ENCODE assay signal across 8 cellular contexts in the genomic region with DNA sequence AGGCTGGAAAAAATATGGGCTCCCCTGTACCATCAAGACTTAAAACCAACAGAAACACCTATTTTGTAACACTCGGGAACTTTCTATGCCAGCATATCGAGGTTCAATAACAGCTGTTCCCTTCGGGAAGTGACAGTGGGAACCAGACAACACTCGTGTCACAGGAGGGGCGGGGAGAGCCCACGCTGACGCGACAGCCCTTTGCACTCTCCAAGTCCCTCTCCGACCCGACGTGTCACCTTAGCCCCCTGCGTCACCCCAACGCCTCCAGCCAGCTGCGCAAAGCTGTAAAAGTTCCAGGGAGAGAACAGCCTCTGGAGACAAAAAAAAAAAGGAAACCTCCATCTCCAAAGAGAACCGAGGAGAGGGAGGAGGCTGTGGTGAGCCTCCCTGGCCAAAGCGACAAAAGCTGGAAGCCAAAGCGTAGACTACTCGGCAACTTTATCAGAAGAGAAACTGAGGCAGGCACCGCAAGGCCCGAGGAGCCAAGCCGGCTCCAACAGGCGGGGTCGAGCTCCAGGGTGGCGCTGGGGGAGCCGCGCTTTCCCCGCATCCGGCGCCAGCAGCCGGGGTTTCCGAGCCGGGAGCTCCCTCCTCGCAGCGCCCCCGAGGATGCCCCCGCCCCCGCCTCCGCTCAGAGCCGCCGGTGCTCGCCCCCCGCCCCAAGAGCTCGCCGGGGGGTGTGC. TPM values are rescaled to one million over a fixed set of nuclear protein-coding genes. Genes with fewer than 3 reads are reported as not detected.
DNase-seq lines count a peak whose midpoint lies in the region; ATAC-seq and TF ChIP-seq lines count a peak whose summit lies in the region.

No MANE protein-coding gene starts in this region.

- no peak overlapping the region for H2BK15ac ChIP-seq in H9 (ENCODE audit: low read depth, low read length)

- H4K20me1 ChIP-seq in H9 (ENCODE audit: control insufficient read depth, insufficient read depth, insufficient read length), result peaks cover 4% of the 10 kb centered on the region

- H3K79me1 ChIP-seq in H9 (ENCODE audit: insufficient read depth, low read depth, low read length, poor library complexity, severe bottlenecking), result no peaks in the 10 kb centered on the region

- no peak overlapping the region for H3K4ac ChIP-seq in H9 (ENCODE audit: low read depth, low read length)

- no peaks in the 10 kb centered on the region; a peak in 1 of 5 replicates for H3K9me3 Mint-ChIP-seq in H9
- no peaks in the 10 kb centered on the region for H3K9me3 Mint-ChIP-seq in activated T-cell treated with anti-CD3 and anti-CD28 coated beads, Interleukin-2, amount 50 U/mL, for 4 hours

- no peaks in the 10 kb centered on the region for H3K36me3 Mint-ChIP-seq in H9 (ENCODE audit: insufficient read depth in 1 of 3, low read depth in 3 of 3)
- H3K36me3 Mint-ChIP-seq in activated T-cell treated with anti-CD3 and anti-CD28 coated beads, Interleukin-2, amount 50 U/mL, for 4 hours (ENCODE audit: insufficient read depth), result no peaks in the 10 kb centered on the region

- H3K23ac ChIP-seq in H9 (ENCODE audit: insufficient read length, low read depth, low read length), result no peak overlapping the region

- no peak overlapping the region for H3T11ph ChIP-seq in H9 (ENCODE audit: low read length)

- H4K5ac ChIP-seq in H9 (ENCODE audit: insufficient read length, low read depth, low read length), result no peak overlapping the region

- peaks cover 6% of the 10 kb centered on the region for H3K23me2 ChIP-seq in H9 (ENCODE audit: insufficient read length, low read depth, low read length, poor library complexity, severe bottlenecking)

- H2BK20ac ChIP-seq in H9 (ENCODE audit: low read depth, low read length, poor library complexity, severe bottlenecking), result no peak overlapping the region

- H3K4me1 ChIP-seq in H9 (ENCODE audit: insufficient read depth, low read length) (no peaks in the 10 kb centered on the region), thyroid gland (peaks cover 33 to 37% of the 10 kb centered on the region in 2 donors)

- no peak overlapping the region for H2BK12ac ChIP-seq in H9 (ENCODE audit: insufficient read length, low read depth, low read length)

- TF ChIP-seq CTCF in H9 (conservative IDR thresholded peaks at IDR 0.05) (no peak), omental fat pad (IDR thresholded peaks at IDR 0.05) (no peak), thyroid gland (IDR thresholded peaks at IDR 0.05) (no peak)

- H3K27ac Mint-ChIP-seq in H9, result peak overlapping the region in 1 of 3 experiments; percentile 63; a peak in 1 of 7 replicates

- peak overlapping the region; percentile 57 for H3K14ac ChIP-seq in H9 (ENCODE audit: insufficient read depth, low read length)

- H3K4me3 Mint-ChIP-seq in H9, result peak overlapping the region; percentile 80 to 90
- peak overlapping the region; percentile 92 for H3K4me3 Mint-ChIP-seq in activated T-cell treated with anti-CD3 and anti-CD28 coated beads, Interleukin-2, amount 50 U/mL, for 4 hours

- WGBS in H9 (ENCODE audit: extremely low coverage, insufficient read length, low lambda C conversion rate), result no CpG with 5 or more reads among the region's 44 CpGs
- WGBS in thyroid gland, 2 donors, result 0% methylated on average over 20 to 37 of the region's 44 CpGs

- H3K79me2 ChIP-seq in H9 (ENCODE audit: insufficient read depth, low read length), result no peaks in the 10 kb centered on the region

- ATAC-seq in activated T-cell treated with anti-CD3 and anti-CD28 coated beads, Interleukin-2, amount 50 U/mL, for 4 hours, result peak; percentile 51 to 54
- ATAC-seq in omental fat pad (ENCODE audit: low FRiP score), result peak; percentile 12

- peak in 1 of 2 donors; percentile 54 for TF ChIP-seq POLR2A in thyroid gland (IDR thresholded peaks at IDR 0.05)

- intact Hi-C loops in thyroid gland (cut with DNase I), result no loop called here

- H2AFZ ChIP-seq in H9 (ENCODE audit: low read length), result no peak overlapping the region

- peak overlapping the region; percentile 42 to 99 (median 59) for H3K4me3 ChIP-seq in thyroid gland (replicated peaks in 1 of 3)

- no peak overlapping the region for H2BK5ac ChIP-seq in H9 (ENCODE audit: insufficient read length, low read length)

- no peak overlapping the region for H3K27ac ChIP-seq in H9 (ENCODE audit: insufficient read length, low read depth, low read length)
- peak overlapping the region; percentile 97 for H3K27ac ChIP-seq in thyroid gland

- H3K9ac ChIP-seq in H9 (ENCODE audit: extremely low read depth, insufficient read length, low read length), result peak overlapping the region; percentile 57

- H3K27me3 ChIP-seq in H9 (ENCODE audit: insufficient read depth, low read length), result peaks cover 3% of the 10 kb centered on the region; the same call in 1 of the 2 replicates
- H3K27me3 ChIP-seq in thyroid gland, result no peaks in the 10 kb centered on the region

- H3K4me2 ChIP-seq in H9 (ENCODE audit: insufficient read depth, insufficient read length, low read length), result peak overlapping the region; percentile 99

- H3K18ac ChIP-seq in H9 (ENCODE audit: insufficient read length, low read depth, low read length), result no peak overlapping the region

- H3K27me3 Mint-ChIP-seq in H9 (ENCODE audit: low read depth), result peaks cover 28% of the 10 kb centered on the region
- H3K27me3 Mint-ChIP-seq in activated T-cell treated with anti-CD3 and anti-CD28 coated beads, Interleukin-2, amount 50 U/mL, for 4 hours (ENCODE audit: low read depth), result no peaks in the 10 kb centered on the region

- H3K9me3 ChIP-seq in H9 (ENCODE audit: control insufficient read depth, low read depth, low read length) (no peaks in the 10 kb centered on the region), thyroid gland (no peaks in the 10 kb centered on the region)

- no peak overlapping the region for H4K91ac ChIP-seq in H9 (ENCODE audit: insufficient read length, low read depth, low read length)

- no peak overlapping the region for H2BK120ac ChIP-seq in H9 (ENCODE audit: low read depth, low read length, poor library complexity, severe bottlenecking)

- H3K56ac ChIP-seq in H9 (ENCODE audit: insufficient read length, low read depth, low read length), result no peak overlapping the region

- peak; percentile 40 for DNase-seq in Daoy (ENCODE audit: low read depth)
- DNase-seq in H9, result no peak
- peak; percentile 39 for DNase-seq in NCI-H2171 (lab: John Stamatoyannopoulos, UW)
- DNase-seq in activated T-cell treated with anti-CD3 and anti-CD28 coated beads, Interleukin-2, amount 50 U/mL, for 4 hours, result peak; percentile 56
- DNase-seq in fibroblast of peridontal ligament (ENCODE audit: extremely low read depth), result peak; percentile 27
- no peak for DNase-seq in omental fat pad (ENCODE audit: low spot score)
- peak; percentile 64 for DNase-seq in thyroid gland
- no peak for DNase-seq in amniotic stem cell (lab: John Stamatoyannopoulos, UW)

- H3K4me1 Mint-ChIP-seq in H9, result peaks cover 4 to 7% of the 10 kb centered on the region in 2 experiments
- H3K4me1 Mint-ChIP-seq in activated T-cell treated with anti-CD3 and anti-CD28 coated beads, Interleukin-2, amount 50 U/mL, for 4 hours (ENCODE audit: low read depth), result peaks cover 11% of the 10 kb centered on the region

- H4K8ac ChIP-seq in H9 (replicated peaks; ENCODE audit: insufficient read length, low read depth, low read length), result no peak overlapping the region

- H3K36me3 ChIP-seq in thyroid gland, result no peaks in the 10 kb centered on the region

- no peak overlapping the region for H2AK5ac ChIP-seq in H9 (ENCODE audit: insufficient read length, low read length)

RNA-seq across cellular contexts. Expression of gene ARFGAP3, which starts 0.8 kb away (rescaled TPM):
- total RNA-seq in Daoy (2014; rRNA removed; shearing (Covaris generic)), result 31.3 and 40.2 TPM in 2 replicates
- total RNA-seq in H9 (2021) (14.1 and 15.0 TPM in 2 replicates), omental fat pad (100 to 1,000 TPM in 1 of 4 donors, 10 to 100 TPM in 3; 43.0 to 106 (median 50.5) TPM), thyroid gland (100 to 1,000 TPM in 2 of 4 donors, 10 to 100 TPM in 2; 82.3 to 106 (median 94.2) TPM)
- total RNA-seq in activated T-cell treated with anti-CD3 and anti-CD28 coated beads, Interleukin-2, amount 50 U/mL, for 4 hours, result 10 to 100 TPM; 21.6 to 34.5 (median 26.8) TPM

Comparison
In these comparisons a context has a peak if more than half of its experiments do, and no peak if none do; other contexts are left out.
1. DNase-seq: peak in Daoy (single experiment), NCI-H2171 (single experiment), activated T-cell treated with anti-CD3 and anti-CD28 coated beads, Interleukin-2, amount 50 U/mL, for 4 hours (single experiment), fibroblast of peridontal ligament (single experiment) and thyroid gland (2 of 2); none in H9 (single experiment), omental fat pad (single experiment) and amniotic stem cell (single experiment).